Comparison of ENCODE assay signal across 1 cellular context in the genomic region with DNA sequence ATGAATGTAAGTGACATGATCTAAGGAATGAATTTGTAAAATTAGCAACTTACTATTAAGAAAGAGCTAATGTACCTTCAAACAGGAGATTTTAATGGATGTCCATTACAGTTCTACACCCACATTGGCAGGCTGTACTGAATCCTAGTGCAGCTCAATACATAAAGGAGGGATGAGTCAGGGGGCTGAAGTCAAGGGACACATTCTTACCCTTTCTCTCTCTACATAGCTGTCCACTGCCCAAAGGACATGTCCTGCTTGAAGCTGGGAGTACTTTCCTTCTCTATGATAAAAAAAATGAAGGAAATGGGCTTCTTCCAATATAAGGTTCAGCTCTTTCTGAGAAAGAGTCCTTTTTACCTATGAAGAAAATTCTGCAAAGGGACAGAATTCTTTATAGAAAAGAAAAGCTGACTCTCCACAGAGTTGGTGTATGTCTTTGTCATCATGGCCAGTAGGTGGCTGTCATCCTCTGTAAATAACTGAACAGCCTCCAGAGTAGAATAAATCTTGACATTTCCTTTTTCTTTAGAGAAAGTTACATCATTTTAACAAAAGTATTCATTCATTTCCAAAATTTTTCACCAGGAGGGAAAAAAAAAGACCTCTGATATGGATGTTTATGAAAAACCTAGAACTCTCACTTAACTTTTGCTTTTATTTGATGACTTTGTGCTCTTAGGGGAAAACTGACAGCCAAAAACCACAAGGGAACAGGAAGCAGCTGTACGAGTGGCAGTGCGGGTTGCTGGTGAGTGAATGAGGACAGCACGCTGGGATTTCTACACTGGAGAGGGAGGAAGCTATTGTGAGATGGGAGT.
TF ChIP-seq lines count a peak whose summit lies in the region.

No MANE protein-coding gene starts in this region.

TF ChIP-seq in GM23338, 12 proteins besides CTCF, POLR2A, EP300 and RAD21 (continued from another document):
- TF ChIP-seq, protein P1, sequence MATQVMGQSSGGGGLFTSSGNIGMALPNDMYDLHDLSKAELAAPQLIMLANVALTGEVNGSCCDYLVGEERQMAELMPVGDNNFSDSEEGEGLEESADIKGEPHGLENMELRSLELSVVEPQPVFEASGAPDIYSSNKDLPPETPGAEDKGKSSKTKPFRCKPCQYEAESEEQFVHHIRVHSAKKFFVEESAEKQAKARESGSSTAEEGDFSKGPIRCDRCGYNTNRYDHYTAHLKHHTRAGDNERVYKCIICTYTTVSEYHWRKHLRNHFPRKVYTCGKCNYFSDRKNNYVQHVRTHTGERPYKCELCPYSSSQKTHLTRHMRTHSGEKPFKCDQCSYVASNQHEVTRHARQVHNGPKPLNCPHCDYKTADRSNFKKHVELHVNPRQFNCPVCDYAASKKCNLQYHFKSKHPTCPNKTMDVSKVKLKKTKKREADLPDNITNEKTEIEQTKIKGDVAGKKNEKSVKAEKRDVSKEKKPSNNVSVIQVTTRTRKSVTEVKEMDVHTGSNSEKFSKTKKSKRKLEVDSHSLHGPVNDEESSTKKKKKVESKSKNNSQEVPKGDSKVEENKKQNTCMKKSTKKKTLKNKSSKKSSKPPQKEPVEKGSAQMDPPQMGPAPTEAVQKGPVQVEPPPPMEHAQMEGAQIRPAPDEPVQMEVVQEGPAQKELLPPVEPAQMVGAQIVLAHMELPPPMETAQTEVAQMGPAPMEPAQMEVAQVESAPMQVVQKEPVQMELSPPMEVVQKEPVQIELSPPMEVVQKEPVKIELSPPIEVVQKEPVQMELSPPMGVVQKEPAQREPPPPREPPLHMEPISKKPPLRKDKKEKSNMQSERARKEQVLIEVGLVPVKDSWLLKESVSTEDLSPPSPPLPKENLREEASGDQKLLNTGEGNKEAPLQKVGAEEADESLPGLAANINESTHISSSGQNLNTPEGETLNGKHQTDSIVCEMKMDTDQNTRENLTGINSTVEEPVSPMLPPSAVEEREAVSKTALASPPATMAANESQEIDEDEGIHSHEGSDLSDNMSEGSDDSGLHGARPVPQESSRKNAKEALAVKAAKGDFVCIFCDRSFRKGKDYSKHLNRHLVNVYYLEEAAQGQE (IDR thresholded peaks at IDR 0.05; ENCODE audit: unreplicated experiment), result no peak
- TF ChIP-seq STAT1 (IDR thresholded peaks at IDR 0.05; ENCODE audit: unreplicated experiment) (no peak), POLR2AphosphoS5 (IDR thresholded peaks at IDR 0.05; ENCODE audit: low read depth) (no peak), EZH2 (IDR thresholded peaks at IDR 0.05; ENCODE audit: low read depth, unreplicated experiment) (no peak), CREB1 (CRISPR knock-in tag; IDR thresholded peaks at IDR 0.05; ENCODE audit: low read depth) (no peak), JUNB (IDR thresholded peaks at IDR 0.05; ENCODE audit: unreplicated experiment) (no peak), EZH2phosphoT487 (IDR thresholded peaks at IDR 0.05; ENCODE audit: unreplicated experiment) (no peak)
- TF ChIP-seq, protein P2, sequence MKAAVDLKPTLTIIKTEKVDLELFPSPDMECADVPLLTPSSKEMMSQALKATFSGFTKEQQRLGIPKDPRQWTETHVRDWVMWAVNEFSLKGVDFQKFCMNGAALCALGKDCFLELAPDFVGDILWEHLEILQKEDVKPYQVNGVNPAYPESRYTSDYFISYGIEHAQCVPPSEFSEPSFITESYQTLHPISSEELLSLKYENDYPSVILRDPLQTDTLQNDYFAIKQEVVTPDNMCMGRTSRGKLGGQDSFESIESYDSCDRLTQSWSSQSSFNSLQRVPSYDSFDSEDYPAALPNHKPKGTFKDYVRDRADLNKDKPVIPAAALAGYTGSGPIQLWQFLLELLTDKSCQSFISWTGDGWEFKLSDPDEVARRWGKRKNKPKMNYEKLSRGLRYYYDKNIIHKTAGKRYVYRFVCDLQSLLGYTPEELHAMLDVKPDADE (IDR thresholded peaks at IDR 0.05), result no peak
- TF ChIP-seq, protein P3, sequence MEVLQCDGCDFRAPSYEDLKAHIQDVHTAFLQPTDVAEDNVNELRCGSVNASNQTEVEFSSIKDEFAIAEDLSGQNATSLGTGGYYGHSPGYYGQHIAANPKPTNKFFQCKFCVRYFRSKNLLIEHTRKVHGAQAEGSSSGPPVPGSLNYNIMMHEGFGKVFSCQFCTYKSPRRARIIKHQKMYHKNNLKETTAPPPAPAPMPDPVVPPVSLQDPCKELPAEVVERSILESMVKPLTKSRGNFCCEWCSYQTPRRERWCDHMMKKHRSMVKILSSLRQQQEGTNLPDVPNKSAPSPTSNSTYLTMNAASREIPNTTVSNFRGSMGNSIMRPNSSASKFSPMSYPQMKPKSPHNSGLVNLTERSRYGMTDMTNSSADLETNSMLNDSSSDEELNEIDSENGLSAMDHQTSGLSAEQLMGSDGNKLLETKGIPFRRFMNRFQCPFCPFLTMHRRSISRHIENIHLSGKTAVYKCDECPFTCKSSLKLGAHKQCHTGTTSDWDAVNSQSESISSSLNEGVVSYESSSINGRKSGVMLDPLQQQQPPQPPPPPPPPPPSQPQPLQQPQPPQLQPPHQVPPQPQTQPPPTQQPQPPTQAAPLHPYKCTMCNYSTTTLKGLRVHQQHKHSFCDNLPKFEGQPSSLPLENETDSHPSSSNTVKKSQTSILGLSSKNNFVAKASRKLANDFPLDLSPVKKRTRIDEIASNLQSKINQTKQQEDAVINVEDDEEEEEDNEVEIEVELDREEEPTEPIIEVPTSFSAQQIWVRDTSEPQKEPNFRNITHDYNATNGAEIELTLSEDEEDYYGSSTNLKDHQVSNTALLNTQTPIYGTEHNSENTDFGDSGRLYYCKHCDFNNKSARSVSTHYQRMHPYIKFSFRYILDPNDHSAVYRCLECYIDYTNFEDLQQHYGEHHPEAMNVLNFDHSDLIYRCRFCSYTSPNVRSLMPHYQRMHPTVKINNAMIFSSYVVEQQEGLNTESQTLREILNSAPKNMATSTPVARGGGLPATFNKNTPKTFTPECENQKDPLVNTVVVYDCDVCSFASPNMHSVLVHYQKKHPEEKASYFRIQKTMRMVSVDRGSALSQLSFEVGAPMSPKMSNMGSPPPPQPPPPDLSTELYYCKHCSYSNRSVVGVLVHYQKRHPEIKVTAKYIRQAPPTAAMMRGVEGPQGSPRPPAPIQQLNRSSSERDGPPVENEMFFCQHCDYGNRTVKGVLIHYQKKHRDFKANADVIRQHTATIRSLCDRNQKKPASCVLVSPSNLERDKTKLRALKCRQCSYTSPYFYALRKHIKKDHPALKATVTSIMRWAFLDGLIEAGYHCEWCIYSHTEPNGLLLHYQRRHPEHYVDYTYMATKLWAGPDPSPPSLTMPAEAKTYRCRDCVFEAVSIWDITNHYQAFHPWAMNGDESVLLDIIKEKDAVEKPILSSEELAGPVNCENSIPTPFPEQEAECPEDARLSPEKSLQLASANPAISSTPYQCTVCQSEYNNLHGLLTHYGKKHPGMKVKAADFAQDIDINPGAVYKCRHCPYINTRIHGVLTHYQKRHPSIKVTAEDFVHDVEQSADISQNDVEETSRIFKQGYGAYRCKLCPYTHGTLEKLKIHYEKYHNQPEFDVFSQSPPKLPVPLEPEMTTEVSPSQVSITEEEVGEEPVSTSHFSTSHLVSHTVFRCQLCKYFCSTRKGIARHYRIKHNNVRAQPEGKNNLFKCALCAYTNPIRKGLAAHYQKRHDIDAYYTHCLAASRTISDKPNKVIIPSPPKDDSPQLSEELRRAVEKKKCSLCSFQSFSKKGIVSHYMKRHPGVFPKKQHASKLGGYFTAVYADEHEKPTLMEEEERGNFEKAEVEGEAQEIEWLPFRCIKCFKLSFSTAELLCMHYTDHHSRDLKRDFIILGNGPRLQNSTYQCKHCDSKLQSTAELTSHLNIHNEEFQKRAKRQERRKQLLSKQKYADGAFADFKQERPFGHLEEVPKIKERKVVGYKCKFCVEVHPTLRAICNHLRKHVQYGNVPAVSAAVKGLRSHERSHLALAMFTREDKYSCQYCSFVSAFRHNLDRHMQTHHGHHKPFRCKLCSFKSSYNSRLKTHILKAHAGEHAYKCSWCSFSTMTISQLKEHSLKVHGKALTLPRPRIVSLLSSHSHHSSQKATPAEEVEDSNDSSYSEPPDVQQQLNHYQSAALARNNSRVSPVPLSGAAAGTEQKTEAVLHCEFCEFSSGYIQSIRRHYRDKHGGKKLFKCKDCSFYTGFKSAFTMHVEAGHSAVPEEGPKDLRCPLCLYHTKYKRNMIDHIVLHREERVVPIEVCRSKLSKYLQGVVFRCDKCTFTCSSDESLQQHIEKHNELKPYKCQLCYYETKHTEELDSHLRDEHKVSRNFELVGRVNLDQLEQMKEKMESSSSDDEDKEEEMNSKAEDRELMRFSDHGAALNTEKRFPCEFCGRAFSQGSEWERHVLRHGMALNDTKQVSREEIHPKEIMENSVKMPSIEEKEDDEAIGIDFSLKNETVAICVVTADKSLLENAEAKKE (CRISPR knock-in tag; IDR thresholded peaks at IDR 0.05), result no peak
